In the genomic region with DNA sequence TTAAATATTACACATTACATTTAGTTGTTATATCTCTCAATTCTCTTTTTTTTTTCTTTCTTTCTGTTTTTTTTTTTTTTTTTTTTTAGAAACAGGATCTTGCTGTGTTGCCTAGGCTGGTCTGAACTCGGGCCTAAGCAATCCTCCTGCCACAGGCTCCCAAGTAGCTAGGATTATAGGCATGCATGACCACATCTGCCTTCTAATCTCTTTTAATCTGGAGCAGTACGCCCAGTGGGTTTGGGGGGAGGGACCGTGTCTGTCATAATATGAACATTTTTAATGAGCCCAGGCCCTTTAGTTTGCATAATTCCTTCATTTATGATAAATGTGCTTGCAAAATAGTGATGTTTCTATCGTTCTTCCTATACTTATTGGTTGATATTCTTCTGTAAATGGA, we compare ENCODE assay signal across 31 cellular contexts. TPM values are rescaled to one million over a fixed set of nuclear protein-coding genes. Genes with fewer than 3 reads are reported as not detected.
"Had no signal": no experiment of that assay in that cellular context is flagged by ENCODE, and none has a peak within 500 bp of the region (broad histone marks: within the 10 kb centered on the region; RNA-seq: fewer than 3 reads in every experiment).

No MANE protein-coding gene starts in this region.

- DNase-seq: activated B cell treated with CpG ODN at 0.5 μM for 24 hours; activated CD4-positive, alpha-beta T cell treated with anti-CD3 and anti-CD28 coated beads for 48 hours; activated CD4-positive, alpha-beta T cell treated with anti-CD3 and anti-CD28 coated beads, Interleukin-2, amount 50 U/mL, for 1 hour; activated CD4-positive, alpha-beta T cell treated with anti-CD3 and anti-CD28 coated beads, Interleukin-2, amount 50 U/mL, for 48 hours; activated CD8-positive, alpha-beta memory T cell treated with anti-CD3 and anti-CD28 coated beads for 24 hours; activated CD8-positive, alpha-beta T cell treated with anti-CD3 and anti-CD28 coated beads for 36 hours; activated effector memory CD4-positive, alpha-beta T cell treated with Interleukin-2 at 50 U/mL for 16 hours; activated naive CD4-positive, alpha-beta T cell treated with anti-CD3 and anti-CD28 coated beads for 36 hours; activated naive CD8-positive, alpha-beta T cell treated with anti-CD3 and anti-CD28 coated beads for 36 hours; activated naive CD8-positive, alpha-beta T cell treated with anti-CD3 and anti-CD28 coated beads, Interleukin-2, amount 50 U/mL, for 24 hours; activated T-cell treated with anti-CD3 and anti-CD28 coated beads, Interleukin-2, amount 50 U/mL, for 4 hours; adrenal gland; amygdala; aorta; body of pancreas; caudate nucleus; cortex of kidney; dermis blood vessel endothelial cell; effector CD4-positive, alpha-beta T cell; effector memory CD8-positive, alpha-beta T cell; foreskin fibroblast; head of caudate nucleus; hippocampal formation; T-helper 2 cell had no signal

- H3K9me3 Mint-ChIP-seq: activated CD8-positive, alpha-beta T cell treated with anti-CD3 and anti-CD28 coated beads for 36 hours; activated naive CD4-positive, alpha-beta T cell treated with anti-CD3 and anti-CD28 coated beads for 36 hours; activated naive CD4-positive, alpha-beta T cell treated with anti-CD3 and anti-CD28 coated beads, Interleukin-2, amount 50 U/mL, for 24 hours; activated naive CD8-positive, alpha-beta T cell treated with anti-CD3 and anti-CD28 coated beads for 36 hours; activated naive CD8-positive, alpha-beta T cell treated with anti-CD3 and anti-CD28 coated beads, Interleukin-2, amount 50 U/mL, for 24 hours; activated T-cell treated with anti-CD3 and anti-CD28 coated beads, Interleukin-2, amount 50 U/mL, for 4 hours; effector memory CD8-positive, alpha-beta T cell had no signal

- H3K36me3 Mint-ChIP-seq: activated naive CD4-positive, alpha-beta T cell treated with anti-CD3 and anti-CD28 coated beads, Interleukin-2, amount 50 U/mL, for 24 hours; activated naive CD8-positive, alpha-beta T cell treated with anti-CD3 and anti-CD28 coated beads for 36 hours had no signal

- ATAC-seq: activated CD4-positive, CD25-positive, alpha-beta regulatory T cell treated with anti-CD3 and anti-CD28 coated beads, Interleukin-2, amount 50 U/mL, for 24 hours; activated CD8-positive, alpha-beta T cell treated with anti-CD3 and anti-CD28 coated beads for 36 hours; activated naive CD8-positive, alpha-beta T cell treated with anti-CD3 and anti-CD28 coated beads, Interleukin-2, amount 50 U/mL, for 24 hours; activated T-cell treated with anti-CD3 and anti-CD28 coated beads, Interleukin-2, amount 50 U/mL, for 4 hours; activated T-helper 17 cell treated with anti-CD3 and anti-CD28 coated beads, Interleukin-2, amount 50 U/mL, for 72 hours; body of pancreas; effector memory CD8-positive, alpha-beta T cell; esophagus mucosa had no signal

- H3K4me3 Mint-ChIP-seq: activated B cell treated with CpG ODN at 0.5 μM for 24 hours; activated CD8-positive, alpha-beta T cell treated with anti-CD3 and anti-CD28 coated beads for 36 hours; activated naive CD4-positive, alpha-beta T cell treated with anti-CD3 and anti-CD28 coated beads for 36 hours; activated naive CD4-positive, alpha-beta T cell treated with anti-CD3 and anti-CD28 coated beads, Interleukin-2, amount 50 U/mL, for 24 hours; activated naive CD8-positive, alpha-beta T cell treated with anti-CD3 and anti-CD28 coated beads for 36 hours; activated naive CD8-positive, alpha-beta T cell treated with anti-CD3 and anti-CD28 coated beads, Interleukin-2, amount 50 U/mL, for 24 hours; activated T-cell treated with anti-CD3 and anti-CD28 coated beads, Interleukin-2, amount 50 U/mL, for 4 hours; activated T-helper 17 cell treated with anti-CD3 and anti-CD28 coated beads, Interleukin-2, amount 50 U/mL, for 72 hours; effector memory CD8-positive, alpha-beta T cell had no signal

- H3K27me3 Mint-ChIP-seq: activated B cell treated with CpG ODN at 0.5 μM for 24 hours; activated naive CD8-positive, alpha-beta T cell treated with anti-CD3 and anti-CD28 coated beads, Interleukin-2, amount 50 U/mL, for 24 hours had no signal

- H3K27ac Mint-ChIP-seq: activated B cell treated with CpG ODN at 0.5 μM for 24 hours; activated CD8-positive, alpha-beta T cell treated with anti-CD3 and anti-CD28 coated beads for 36 hours; activated naive CD4-positive, alpha-beta T cell treated with anti-CD3 and anti-CD28 coated beads for 36 hours; activated naive CD4-positive, alpha-beta T cell treated with anti-CD3 and anti-CD28 coated beads, Interleukin-2, amount 50 U/mL, for 24 hours; activated naive CD8-positive, alpha-beta T cell treated with anti-CD3 and anti-CD28 coated beads for 36 hours; activated naive CD8-positive, alpha-beta T cell treated with anti-CD3 and anti-CD28 coated beads, Interleukin-2, amount 50 U/mL, for 24 hours; activated T-helper 17 cell treated with anti-CD3 and anti-CD28 coated beads, Interleukin-2, amount 50 U/mL, for 72 hours; effector memory CD8-positive, alpha-beta T cell had no signal

- H3K9me3 ChIP-seq: adrenal gland, body of pancreas had no signal

- H3K27me3 ChIP-seq: adrenal gland, body of pancreas had no signal

- H3K4me3 ChIP-seq: adrenal gland, body of pancreas had no signal

- H3K27ac ChIP-seq: adrenal gland, body of pancreas, epithelial cell of prostate, VCaP had no signal

RNA-seq across cellular contexts. Expression of a gene that starts 58.7 kb away (rescaled TPM):
- total RNA-seq: activated B cell treated with CpG ODN at 0.5 μM for 24 hours; activated CD8-positive, alpha-beta T cell treated with anti-CD3 and anti-CD28 coated beads for 36 hours; activated naive CD4-positive, alpha-beta T cell treated with anti-CD3 and anti-CD28 coated beads for 36 hours; activated naive CD8-positive, alpha-beta T cell treated with anti-CD3 and anti-CD28 coated beads for 36 hours; activated T-cell treated with anti-CD3 and anti-CD28 coated beads, Interleukin-2, amount 50 U/mL, for 4 hours; activated T-helper 17 cell treated with anti-CD3 and anti-CD28 coated beads, Interleukin-2, amount 50 U/mL, for 72 hours; body of pancreas; dermis blood vessel endothelial cell; endothelial cell of umbilical vein; esophagus mucosa had no signal
